Comparison of ENCODE assay signal across 13 cellular contexts in genomic region chr12:45298721-45299120, GRCh38.
A peak's percentile ranks its signal among the peaks of the same experiment; 100 is the strongest.
DNase-seq lines count a peak whose midpoint lies in the region; ATAC-seq, FAIRE-seq and TF ChIP-seq lines count a peak whose summit lies in the region.
"Had no signal": no experiment of that assay in that cellular context is flagged by ENCODE, and none has a peak within 500 bp of the region (broad histone marks: within the 10 kb centered on the region; RNA-seq: fewer than 3 reads in every experiment).

No MANE protein-coding gene starts in this region.

- H3K79me2 ChIP-seq in PC-3 (ENCODE audit: low read length), result no peaks in the 10 kb centered on the region
- peaks cover 13% of the 10 kb centered on the region; the same call in 1 of the 3 replicates for H3K79me2 ChIP-seq in K562 (ENCODE audit: control insufficient read depth, insufficient read depth, low read length)

- H2AFZ ChIP-seq in PC-3 (ENCODE audit: low read length) (no peak overlapping the region), K562 (ENCODE audit: low read depth, low read length) (no peak overlapping the region)

- H3K9ac ChIP-seq in PC-3 (ENCODE audit: low read length) (no peak overlapping the region), K562 (ENCODE audit: insufficient read depth in 1 of 2, low read depth in 2 of 2, low read length in 2 of 2) (no peak overlapping the region)

- TF ChIP-seq RAD21 in K562 (CRISPR knock-in tag; conservative IDR thresholded peaks at IDR 0.05 in 1 of 2, IDR thresholded peaks at IDR 0.05 in 1 of 2), result no peak

- BruUV-seq in PC-3 (replicated peaks; lab: Mats Ljungman, UMichigan) (no TSS peak), K562 (replicated peaks; lab: Mats Ljungman, UMichigan) (no TSS peak)

- H3K9me3 ChIP-seq in PC-3 (ENCODE audit: low read length) (no peaks in the 10 kb centered on the region), K562 (replicated peaks; ENCODE audit: control insufficient read depth, insufficient read depth, low read depth, low read length) (no peaks in the 10 kb centered on the region), lower lobe of right lung (no peaks in the 10 kb centered on the region), suprapubic skin (no peaks in the 10 kb centered on the region)
- H3K9me3 ChIP-seq: colonic mucosa had no signal

- no peak overlapping the region for H3K27ac Mint-ChIP-seq in stimulated activated memory B cell treated with anti-CD40 and anti-IgM and Interleukin-4, amounts not matched to agents 10 μg/mL and 1 μg/mL and 100 μg/mL, for 72 hours

- H3K4me3 Mint-ChIP-seq in stimulated activated memory B cell treated with anti-CD40 and anti-IgM and Interleukin-4, amounts not matched to agents 10 μg/mL and 1 μg/mL and 100 μg/mL, for 72 hours, result no peak overlapping the region
- H3K4me3 Mint-ChIP-seq: naive thymus-derived CD4-positive, alpha-beta T cell had no signal

- intact Hi-C loops in PC-3 (cut with micrococcal nuclease) (no loop called here), K562 (cut with micrococcal nuclease) (no loop called here), lower lobe of right lung (cut with DNase I) (no loop called here)

- ATAC-seq in PC-3 (no peak), K562 (no peak), lower lobe of right lung (no peak)
- no peak for ATAC-seq in stimulated activated memory B cell treated with anti-CD40 and anti-IgM and Interleukin-4, amounts not matched to agents 10 μg/mL and 1 μg/mL and 100 μg/mL, for 72 hours
- ATAC-seq: left lobe of liver; naive thymus-derived CD4-positive, alpha-beta T cell had no signal

- H3K27ac ChIP-seq in PC-3 (ENCODE audit: low read length) (no peak overlapping the region), K562 (ENCODE audit: extremely low read depth, low read depth, low read length) (peak overlapping the region; percentile 62; the same call in 2 of the 3 replicates), lower lobe of right lung (peak overlapping the region; percentile 37), suprapubic skin (peak overlapping the region; percentile 5)
- H3K27ac ChIP-seq: colonic mucosa had no signal

- H3K9me1 ChIP-seq in K562 (ENCODE audit: control insufficient read depth, insufficient read depth, low read length), result no peaks in the 10 kb centered on the region

- CTCF ChIA-PET in PC-3 (lab: Charles Lee) (no interaction called here), K562 (lab: Yijun Ruan, JAX; ENCODE audit: low intra/inter-chr PET ratio) (no interaction called here)

- TF ChIP-seq EP300 in K562 (IDR thresholded peaks at IDR 0.05; ENCODE audit: low read length) (peak; percentile 30; the same call in 1 of the 2 replicates), suprapubic skin (IDR thresholded peaks at IDR 0.05) (no peak)

- WGBS in K562 (ENCODE audit: insufficient coverage, low coverage, missing lambda C conversion rate), result 0% methylated on average over 3 of the region's 3 CpGs
- 24% methylated on average over 3 of the region's 3 CpGs for WGBS in suprapubic skin

- no peaks in the 10 kb centered on the region for H3K9me2 ChIP-seq in PC-3 (replicated peaks; ENCODE audit: low read length)

- H3K36me3 ChIP-seq in PC-3 (ENCODE audit: low read depth, low read length), result no peaks in the 10 kb centered on the region
- 0 out of 3 replicates have a peak, but pooled peaks cover 4% of the 10 kb centered on the region for H3K36me3 ChIP-seq in K562 (ENCODE audit: control insufficient read depth, insufficient read depth, low read length)
- H3K36me3 ChIP-seq in lower lobe of right lung, result no peaks in the 10 kb centered on the region
- no peaks in the 10 kb centered on the region for H3K36me3 ChIP-seq in suprapubic skin
- H3K36me3 ChIP-seq: colonic mucosa had no signal

- no peaks in the 10 kb centered on the region for H3K9me3 Mint-ChIP-seq in stimulated activated memory B cell treated with anti-CD40 and anti-IgM and Interleukin-4, amounts not matched to agents 10 μg/mL and 1 μg/mL and 100 μg/mL, for 72 hours
- H3K9me3 Mint-ChIP-seq: naive thymus-derived CD4-positive, alpha-beta T cell had no signal

- peaks cover 15% of the 10 kb centered on the region for H3K4me1 ChIP-seq in PC-3 (ENCODE audit: insufficient read depth, low read length)
- H3K4me1 ChIP-seq in K562 (replicated peaks in 1 of 2; ENCODE audit: control insufficient read depth in 2 of 2, insufficient read depth in 2 of 2, low read length in 2 of 2), result peaks cover 14 to 29% of the 10 kb centered on the region in 2 experiments
- peaks cover 21% of the 10 kb centered on the region for H3K4me1 ChIP-seq in lower lobe of right lung
- H3K4me1 ChIP-seq in suprapubic skin, result peaks cover 43% of the 10 kb centered on the region
- H3K4me1 ChIP-seq: colonic mucosa had no signal

- in situ Hi-C loops in K562 (cut with MboI), result no loop called here

- H3F3A ChIP-seq in PC-3 (ENCODE audit: low read length, unreplicated experiment), result no peaks in the 10 kb centered on the region

- no peaks in the 10 kb centered on the region for H3K27me3 ChIP-seq in PC-3 (ENCODE audit: low read length)
- no peaks in the 10 kb centered on the region for H3K27me3 ChIP-seq in K562 (ENCODE audit: control insufficient read depth in 2 of 2, insufficient read depth in 2 of 2, low read length in 2 of 2)
- no peaks in the 10 kb centered on the region for H3K27me3 ChIP-seq in lower lobe of right lung (ENCODE audit: low read depth)
- H3K27me3 ChIP-seq in suprapubic skin, result no peaks in the 10 kb centered on the region
- H3K27me3 ChIP-seq: colonic mucosa had no signal

- peaks cover 5% of the 10 kb centered on the region for H3K36me3 Mint-ChIP-seq in stimulated activated memory B cell treated with anti-CD40 and anti-IgM and Interleukin-4, amounts not matched to agents 10 μg/mL and 1 μg/mL and 100 μg/mL, for 72 hours

- TF ChIP-seq POLR2A in K562 (conservative IDR thresholded peaks at IDR 0.05), result no peak
- TF ChIP-seq POLR2A in suprapubic skin (IDR thresholded peaks at IDR 0.05), result no peak

- peak overlapping the region; percentile 29; the same call in 1 of the 2 replicates for H3K4me2 ChIP-seq in PC-3 (ENCODE audit: low read length)
- no peak overlapping the region for H3K4me2 ChIP-seq in K562 (ENCODE audit: insufficient read depth, low read length)

- no peak for FAIRE-seq in K562 (lab: Jason Lieb, UNC)

- no peak for DNase-seq in PC-3
- DNase-seq in K562 (ENCODE audit: extremely low read depth in 1 of 4, low spot score in 3 of 4), result no peak
- DNase-seq in lower lobe of right lung, result no peak
- no peak for DNase-seq in suprapubic skin (ENCODE audit: low spot score in 2 of 2)
- DNase-seq in activated CD8-positive, alpha-beta memory T cell treated with anti-CD3 and anti-CD28 coated beads for 24 hours, result no peak
- DNase-seq in COLO829 (ENCODE audit: low spot score), result no peak
- DNase-seq: anterior cingulate cortex; C1 segment of cervical spinal cord; colonic mucosa; Karpas-422; naive thymus-derived CD4-positive, alpha-beta T cell had no signal

- peaks cover 4% of the 10 kb centered on the region for H3K4me1 Mint-ChIP-seq in stimulated activated memory B cell treated with anti-CD40 and anti-IgM and Interleukin-4, amounts not matched to agents 10 μg/mL and 1 μg/mL and 100 μg/mL, for 72 hours

- POLR2A ChIA-PET in PC-3 (lab: Charles Lee; ENCODE audit: unreplicated experiment), result no interaction called here
- POLR2A ChIA-PET in K562 (lab: Yijun Ruan, JAX), result interaction anchor here (0.5 to 2.3 kb wide), 4 partner anchors 9 to 1120 kb away, joined by 3 to 8 read pairs (median 4); no protein-coding TSS in a partner anchor

- H3K4me3 ChIP-seq in PC-3 (ENCODE audit: low read length), result no peak overlapping the region
- no peak overlapping the region for H3K4me3 ChIP-seq in K562
- H3K4me3 ChIP-seq in lower lobe of right lung, result no peak overlapping the region
- no peak overlapping the region for H3K4me3 ChIP-seq in suprapubic skin
- H3K4me3 ChIP-seq: colonic mucosa had no signal

- no peaks in the 10 kb centered on the region for H3K27me3 Mint-ChIP-seq in stimulated activated memory B cell treated with anti-CD40 and anti-IgM and Interleukin-4, amounts not matched to agents 10 μg/mL and 1 μg/mL and 100 μg/mL, for 72 hours
- H3K27me3 Mint-ChIP-seq: naive thymus-derived CD4-positive, alpha-beta T cell had no signal

- TF ChIP-seq CTCF in PC-3 (conservative IDR thresholded peaks at IDR 0.05; ENCODE audit: low read depth, low read length) (no peak), K562 (IDR thresholded peaks at IDR 0.05 in 2 of 3, conservative IDR thresholded peaks at IDR 0.05 in 1 of 3; ENCODE audit: insufficient read depth in 2 of 3, low read depth in 1 of 3, low read length in 3 of 3) (no peak), lower lobe of right lung (IDR thresholded peaks at IDR 0.05) (no peak), suprapubic skin (IDR thresholded peaks at IDR 0.05) (no peak)

- H4K20me1 ChIP-seq in PC-3 (ENCODE audit: low read length), result no peaks in the 10 kb centered on the region
- H4K20me1 ChIP-seq in K562 (replicated peaks; ENCODE audit: control insufficient read depth, insufficient read depth, low read length), result no peaks in the 10 kb centered on the region

TF ChIP-seq in K562, 482 proteins besides CTCF, POLR2A, EP300 and RAD21 (continues in another document):
- TF ChIP-seq BHLHE40 (IDR thresholded peaks at IDR 0.05; ENCODE audit: low read length) (no peak), MTA2 (IDR thresholded peaks at IDR 0.05; ENCODE audit: low read depth) (peak; percentile 39), PML (IDR thresholded peaks at IDR 0.05; ENCODE audit: low read length) (peak; percentile 29; the same call in 1 of the 2 replicates), SMARCA4 (IDR thresholded peaks at IDR 0.05) (peak; percentile 77), ARID1B (IDR thresholded peaks at IDR 0.05) (peak; percentile 81), ZNF384 (IDR thresholded peaks at IDR 0.05; ENCODE audit: low read depth, low read length) (peak; percentile 56), FOSL1 (tag; conservative IDR thresholded peaks at IDR 0.05) (peak; percentile 31), ZBTB2 (IDR thresholded peaks at IDR 0.05) (0 out of 2 replicates have a peak, but pooled peaks have one; percentile 28), NRF1 (conservative IDR thresholded peaks at IDR 0.05 in 1 of 2, IDR thresholded peaks at IDR 0.05 in 1 of 2) (no peak), RCOR1 (IDR thresholded peaks at IDR 0.05; ENCODE audit: borderline replicate concordance in 1 of 2, low read depth in 2 of 2, low read length in 2 of 2) (peak in 1 of 2 experiments; percentile 40; a peak in 2 of 4 replicates), TAL1 (IDR thresholded peaks at IDR 0.05) (peak; percentile 72), SMARCE1 (IDR thresholded peaks at IDR 0.05) (peak; percentile 77)
